2 cellular contexts compared by ENCODE assay signal in the genomic region with DNA sequence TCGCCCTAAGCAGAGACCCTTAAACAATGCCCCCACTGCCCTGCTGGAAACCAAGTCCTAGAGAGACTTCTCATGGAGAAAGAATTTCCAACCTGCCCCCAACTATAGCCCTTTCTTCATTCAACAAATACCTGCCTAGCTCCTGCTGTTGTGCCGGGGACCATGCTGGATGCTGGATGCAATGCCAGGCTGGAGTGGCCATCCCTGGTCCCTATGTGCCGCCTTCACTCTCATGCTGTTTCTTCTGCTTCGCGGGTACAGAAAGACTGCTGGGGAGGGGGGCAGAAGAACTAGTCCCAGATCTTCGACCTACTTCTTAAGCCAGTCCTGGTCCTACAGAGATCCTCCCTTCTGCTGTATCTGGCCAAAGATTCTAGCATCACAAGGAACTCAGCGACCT.
TF ChIP-seq lines count a peak whose summit lies in the region.

No MANE protein-coding gene starts in this region.

TF ChIP-seq in H1, 55 proteins besides CTCF, POLR2A, EP300 and RAD21:
- no peak for TF ChIP-seq SUZ12 (IDR thresholded peaks at IDR 0.05; ENCODE audit: low read length)
- no peak for TF ChIP-seq ZNF274 (IDR thresholded peaks at IDR 0.05; ENCODE audit: borderline replicate concordance, extremely low read depth, low read length)
- no peak for TF ChIP-seq TCF12 (IDR thresholded peaks at IDR 0.05; ENCODE audit: low read depth, low read length)
- TF ChIP-seq YY1 (IDR thresholded peaks at IDR 0.05; ENCODE audit: low read depth, low read length): no peak
- TF ChIP-seq CREB1 (IDR thresholded peaks at IDR 0.05): no peak
- TF ChIP-seq JUND (IDR thresholded peaks at IDR 0.05; ENCODE audit: low read length): no peak

TF ChIP-seq in neural cell, 6 proteins besides CTCF, POLR2A, EP300 and RAD21:
- TF ChIP-seq TAF1 (IDR thresholded peaks at IDR 0.05; ENCODE audit: low read depth): no peak
- no peak for TF ChIP-seq POLR2AphosphoS5 (IDR thresholded peaks at IDR 0.05)
- TF ChIP-seq, protein P1, sequence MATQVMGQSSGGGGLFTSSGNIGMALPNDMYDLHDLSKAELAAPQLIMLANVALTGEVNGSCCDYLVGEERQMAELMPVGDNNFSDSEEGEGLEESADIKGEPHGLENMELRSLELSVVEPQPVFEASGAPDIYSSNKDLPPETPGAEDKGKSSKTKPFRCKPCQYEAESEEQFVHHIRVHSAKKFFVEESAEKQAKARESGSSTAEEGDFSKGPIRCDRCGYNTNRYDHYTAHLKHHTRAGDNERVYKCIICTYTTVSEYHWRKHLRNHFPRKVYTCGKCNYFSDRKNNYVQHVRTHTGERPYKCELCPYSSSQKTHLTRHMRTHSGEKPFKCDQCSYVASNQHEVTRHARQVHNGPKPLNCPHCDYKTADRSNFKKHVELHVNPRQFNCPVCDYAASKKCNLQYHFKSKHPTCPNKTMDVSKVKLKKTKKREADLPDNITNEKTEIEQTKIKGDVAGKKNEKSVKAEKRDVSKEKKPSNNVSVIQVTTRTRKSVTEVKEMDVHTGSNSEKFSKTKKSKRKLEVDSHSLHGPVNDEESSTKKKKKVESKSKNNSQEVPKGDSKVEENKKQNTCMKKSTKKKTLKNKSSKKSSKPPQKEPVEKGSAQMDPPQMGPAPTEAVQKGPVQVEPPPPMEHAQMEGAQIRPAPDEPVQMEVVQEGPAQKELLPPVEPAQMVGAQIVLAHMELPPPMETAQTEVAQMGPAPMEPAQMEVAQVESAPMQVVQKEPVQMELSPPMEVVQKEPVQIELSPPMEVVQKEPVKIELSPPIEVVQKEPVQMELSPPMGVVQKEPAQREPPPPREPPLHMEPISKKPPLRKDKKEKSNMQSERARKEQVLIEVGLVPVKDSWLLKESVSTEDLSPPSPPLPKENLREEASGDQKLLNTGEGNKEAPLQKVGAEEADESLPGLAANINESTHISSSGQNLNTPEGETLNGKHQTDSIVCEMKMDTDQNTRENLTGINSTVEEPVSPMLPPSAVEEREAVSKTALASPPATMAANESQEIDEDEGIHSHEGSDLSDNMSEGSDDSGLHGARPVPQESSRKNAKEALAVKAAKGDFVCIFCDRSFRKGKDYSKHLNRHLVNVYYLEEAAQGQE (IDR thresholded peaks at IDR 0.05; ENCODE audit: borderline replicate concordance): no peak
- no peak for TF ChIP-seq EZH2 (IDR thresholded peaks at IDR 0.05; ENCODE audit: borderline replicate concordance, insufficient read depth, low read length, poor library complexity, severe bottlenecking)
- no peak for TF ChIP-seq SMC3 (conservative IDR thresholded peaks at IDR 0.05; ENCODE audit: poor library complexity)
- no peak for TF ChIP-seq MXI1 (conservative IDR thresholded peaks at IDR 0.05; ENCODE audit: poor library complexity, severe bottlenecking)
